1 cellular context compared by ENCODE assay signal in genomic region chr17:7001562-7001961, GRCh38.
TF ChIP-seq lines count a peak whose summit lies in the region.

No MANE protein-coding gene starts in this region.

TF ChIP-seq in H1, 55 proteins besides CTCF, POLR2A, EP300 and RAD21:
- TF ChIP-seq TCF12 (IDR thresholded peaks at IDR 0.05; ENCODE audit: low read depth, low read length) = 0 out of 2 replicates have a peak, but pooled peaks have one; percentile 59
- TF ChIP-seq SP4 (IDR thresholded peaks at IDR 0.05; ENCODE audit: low read length) = no peak
TF ChIP-seq in H1: peak in this region for 1.
